In the genomic region with DNA sequence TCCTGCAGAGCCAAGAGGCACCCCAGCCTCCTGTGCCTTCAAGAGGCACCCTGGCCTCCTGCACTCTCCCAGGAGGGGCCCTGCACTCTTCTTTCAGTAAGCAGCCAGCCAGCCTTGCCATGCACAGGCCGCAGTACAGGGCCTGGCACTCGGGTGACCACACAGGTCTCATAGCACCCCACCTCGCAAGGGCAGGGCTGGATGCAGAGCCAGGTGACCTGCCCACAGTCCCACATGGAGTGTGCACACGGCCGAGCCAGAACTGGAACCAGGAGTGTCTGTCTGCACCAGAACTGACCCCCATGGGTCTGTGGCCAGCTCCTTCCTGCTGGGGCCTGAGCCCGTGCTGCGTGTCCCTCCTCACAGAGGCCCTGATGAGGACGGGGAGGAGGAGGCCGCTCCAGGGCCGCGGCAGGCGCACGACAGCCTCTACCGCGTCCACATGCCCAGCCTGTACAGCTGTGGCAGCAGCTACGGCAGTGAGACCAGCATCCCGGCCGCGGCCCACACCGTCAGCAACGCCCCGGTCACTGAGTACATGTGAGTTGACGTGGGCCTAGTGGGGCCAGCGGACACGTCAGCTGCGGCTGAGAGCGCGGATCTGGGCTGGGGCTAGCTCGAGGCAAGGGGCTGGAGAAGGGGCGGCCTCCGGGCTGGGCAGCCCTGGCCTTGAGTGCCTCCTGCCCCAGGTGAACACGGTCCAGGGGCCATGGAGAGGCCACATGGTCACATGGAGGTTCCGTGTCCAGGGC, we compare ENCODE assay signal across 32 cellular contexts. TPM values are rescaled to one million over a fixed set of nuclear protein-coding genes. Genes with fewer than 3 reads are reported as not detected.
"Had no signal": no experiment of that assay in that cellular context is flagged by ENCODE, and none has a peak within 500 bp of the region (broad histone marks: within the 10 kb centered on the region; RNA-seq: fewer than 3 reads in every experiment).

No MANE protein-coding gene starts in this region.

- H3K36me3 ChIP-seq: breast epithelium had no signal

- H3K27me3 ChIP-seq: adrenal gland, body of pancreas, breast epithelium had no signal

- H3K4me3 ChIP-seq: adrenal gland, body of pancreas, breast epithelium, PC-9 had no signal

- H3K9me3 ChIP-seq: adrenal gland, body of pancreas, breast epithelium had no signal

- H3K27ac ChIP-seq: adrenal gland, body of pancreas, breast epithelium, KMS-11, PC-9, VCaP had no signal

- DNase-seq: activated B cell treated with CpG ODN at 0.5 μM for 24 hours; activated CD4-positive, alpha-beta memory T cell treated with anti-CD3 and anti-CD28 coated beads for 36 hours; activated CD4-positive, alpha-beta T cell treated with anti-CD3 and anti-CD28 coated beads for 4 hours; activated CD4-positive, alpha-beta T cell treated with anti-CD3 and anti-CD28 coated beads, Interleukin-2, amount 50 U/mL, for 1 hour; activated CD4-positive, CD25-positive, alpha-beta regulatory T cell treated with anti-CD3 and anti-CD28 coated beads, Interleukin-2, amount 50 U/mL, for 72 hours; activated CD8-positive, alpha-beta memory T cell treated with anti-CD3 and anti-CD28 coated beads, Interleukin-2, amount 50 U/mL, for 4 hours; activated gamma-delta T cell treated with Interleukin-2 at 50 U/mL for 16 hours; activated naive CD4-positive, alpha-beta T cell treated with anti-CD3 and anti-CD28 coated beads for 36 hours; activated T-cell treated with anti-CD3 and anti-CD28 coated beads for 4 hours; activated T-cell treated with anti-CD3 and anti-CD28 coated beads, Interleukin-2, amount 50 U/mL, for 4 hours; body of pancreas; MM.1S; MV-4-11; NCI-H1092; NCI-H1436 treated with DMSO at 0.1 percent for 48 hours; NCI-H1694 treated with DMSO at 0.1 percent for 48 hours; NCI-H2029; NCI-H446; NCI-H524; NK-92 treated with Interleukin-12 subunit alpha and Interleukin-12 subunit beta, amount 100 ng/mL, for 24 hours; PC-9; Right ventricle myocardium superior; SW 1271; T-helper 1 cell; T-helper 9 cell had no signal

- ATAC-seq: activated T-cell treated with anti-CD3 and anti-CD28 coated beads, Interleukin-2, amount 50 U/mL, for 4 hours; body of pancreas had no signal

- FAIRE-seq: astrocyte, RCC 7860 had no signal

- H3K4me2 ChIP-seq: KMS-11, PC-9 had no signal

- H2AFZ ChIP-seq: PC-9 had no signal

- H3K9ac ChIP-seq: KMS-11 had no signal

- H3K4me1 ChIP-seq: body of pancreas, breast epithelium had no signal

RNA-seq across cellular contexts. Expression of a gene that starts 29.9 kb away (rescaled TPM):
- total RNA-seq: body of pancreas, LHCN-M2, PC-9 had no signal
